ENCODE assay signal across 8 cellular contexts in genomic region chr6:37432590-37432915, GRCh38. TPM values are rescaled to one million over a fixed set of nuclear protein-coding genes. Genes with fewer than 3 reads are reported as not detected.
A peak's percentile ranks its signal among the peaks of the same experiment; 100 is the strongest.
DNase-seq lines count a peak whose midpoint lies in the region; ATAC-seq and TF ChIP-seq lines count a peak whose summit lies in the region.

No MANE protein-coding gene starts in this region.

- H3K9me3 Mint-ChIP-seq in glutamatergic neuron (ENCODE audit: unreplicated experiment): peaks cover 21% of the 10 kb centered on the region

- peak overlapping the region; percentile 81 to 97 (median 95) for H3K4me3 ChIP-seq in sigmoid colon

- H3K27ac Mint-ChIP-seq in T-helper 17 cell: peak overlapping the region; percentile 97
- H3K27ac Mint-ChIP-seq in glutamatergic neuron (ENCODE audit: unreplicated experiment): peak overlapping the region; percentile 92

- H3K36me3 Mint-ChIP-seq in T-helper 17 cell (ENCODE audit: low read depth): peaks cover 7% of the 10 kb centered on the region
- H3K36me3 Mint-ChIP-seq in glutamatergic neuron (ENCODE audit: unreplicated experiment): peaks cover 6% of the 10 kb centered on the region

- H3K27me3 Mint-ChIP-seq in T-helper 17 cell (peaks cover 9% of the 10 kb centered on the region), glutamatergic neuron (ENCODE audit: unreplicated experiment) (peaks cover 16% of the 10 kb centered on the region)

- peaks cover 23% of the 10 kb centered on the region for H3K4me1 Mint-ChIP-seq in T-helper 17 cell
- H3K4me1 Mint-ChIP-seq in glutamatergic neuron (ENCODE audit: low read depth, unreplicated experiment): peaks cover 31% of the 10 kb centered on the region

- H3K4me3 Mint-ChIP-seq in T-helper 17 cell: peak overlapping the region; percentile 93
- H3K4me3 Mint-ChIP-seq in glutamatergic neuron (ENCODE audit: unreplicated experiment): peak overlapping the region; percentile 91

- H3K36me3 ChIP-seq in sigmoid colon: peaks cover 0 to 21% (median 7%) of the 10 kb centered on the region in 4 donors

- TF ChIP-seq EP300 in sigmoid colon (IDR thresholded peaks at IDR 0.05): no peak

- TF ChIP-seq CTCF in glutamatergic neuron (IDR thresholded peaks at IDR 0.05; ENCODE audit: partially characterized antibody, unreplicated experiment): no peak
- no peak for TF ChIP-seq CTCF in sigmoid colon (IDR thresholded peaks at IDR 0.05)

- H3K27ac ChIP-seq in sigmoid colon: peak overlapping the region; percentile 90 to 96 (median 94)

- DNase-seq in activated CD8-positive, alpha-beta memory T cell treated with anti-CD3 and anti-CD28 coated beads, Interleukin-2, amount 50 U/mL, for 1 hour (ENCODE audit: extremely low read depth): peak; percentile 3
- DNase-seq in activated CD8-positive, alpha-beta memory T cell treated with anti-CD3 and anti-CD28 coated beads for 24 hours: no peak
- DNase-seq in T-helper 17 cell (no peak), glutamatergic neuron (no peak), sigmoid colon (no peak), 8988T (no peak), epidermal melanocyte (ENCODE audit: insufficient read length, low spot score) (no peak)
- DNase-seq in central memory CD4-positive, alpha-beta T cell: no peak

- no peak for TF ChIP-seq POLR2A in sigmoid colon (IDR thresholded peaks at IDR 0.05)

- H3K27me3 ChIP-seq in sigmoid colon: no peaks in the 10 kb centered on the region

- WGBS in sigmoid colon, 2 donors: 9 to 12% methylated on average over 7 of the region's 7 CpGs

- H3K9me3 ChIP-seq in T-helper 17 cell (ENCODE audit: control insufficient read depth, low read length, poor library complexity, severe bottlenecking): no peaks in the 10 kb centered on the region
- no peaks in the 10 kb centered on the region for H3K9me3 ChIP-seq in sigmoid colon

- intact Hi-C loops in sigmoid colon (cut with DNase I): loop anchor here (2.0 kb wide), 1 partner anchor 66 kb away; the partner anchor contains the start of gene CCDC167

- peaks cover 0 to 26% (median 24%) of the 10 kb centered on the region in 4 donors for H3K4me1 ChIP-seq in sigmoid colon

- no peak for ATAC-seq in T-helper 17 cell

RNA-seq across cellular contexts. Expression of gene CMTR1, which starts 0.5 kb away (rescaled TPM):
- total RNA-seq in T-helper 17 cell (10 to 100 TPM; 79.7 to 81.3 TPM), glutamatergic neuron (ENCODE audit: unreplicated experiment) (61.6 TPM), sigmoid colon (10 to 100 TPM; 30.8 to 33.5 (median 33.3) TPM)
- 10 to 100 TPM in 1 of 3 donors, 1 to 10 TPM in 2; 4.2 to 27.0 (median 4.8) TPM for polyA plus RNA-seq in sigmoid colon
